ENCODE assay signal across 16 cellular contexts in genomic region chr16:69349508-69349907, GRCh38. TPM values are rescaled to one million over a fixed set of nuclear protein-coding genes. Genes with fewer than 3 reads are reported as not detected.
A peak's percentile ranks its signal among the peaks of the same experiment; 100 is the strongest.
DNase-seq lines count a peak whose midpoint lies in the region; TF ChIP-seq lines count a peak whose summit lies in the region.
"Had no signal": no experiment of that assay in that cellular context is flagged by ENCODE, and none has a peak within 500 bp of the region (broad histone marks: within the 10 kb centered on the region; RNA-seq: fewer than 3 reads in every experiment).

No MANE protein-coding gene starts in this region.

- H3K36me3 ChIP-seq in prostate gland, result no peaks in the 10 kb centered on the region

- no peak overlapping the region for H3K4me3 Mint-ChIP-seq in nephron progenitor cell
- H3K4me3 Mint-ChIP-seq: CD8-positive, alpha-beta memory T cell had no signal

- no peaks in the 10 kb centered on the region for H3K27me3 ChIP-seq in prostate gland (replicated peaks; ENCODE audit: insufficient read depth)

- H3K36me3 Mint-ChIP-seq in nephron progenitor cell (ENCODE audit: low read depth), result peaks cover 26% of the 10 kb centered on the region

- TF ChIP-seq POLR2A in prostate gland (IDR thresholded peaks at IDR 0.05), result no peak

- WGBS in prostate gland, result 89% methylated on average over 9 of the region's 9 CpGs

- peak overlapping the region; percentile 72 for H3K27ac Mint-ChIP-seq in nephron progenitor cell

- no peaks in the 10 kb centered on the region for H3K9me3 Mint-ChIP-seq in nephron progenitor cell
- H3K9me3 Mint-ChIP-seq: CD8-positive, alpha-beta memory T cell had no signal

- TF ChIP-seq RAD21 in Ishikawa (IDR thresholded peaks at IDR 0.05; ENCODE audit: low read depth), result no peak

- H3K4me3 ChIP-seq in prostate gland, result no peak overlapping the region

- TF ChIP-seq CTCF in VCaP (conservative IDR thresholded peaks at IDR 0.05) (no peak), nephron progenitor cell (IDR thresholded peaks at IDR 0.05) (no peak), prostate gland (IDR thresholded peaks at IDR 0.05) (no peak)

- H3K4me1 ChIP-seq in prostate gland (replicated peaks), result no peaks in the 10 kb centered on the region

- no peaks in the 10 kb centered on the region for H3K4me1 Mint-ChIP-seq in nephron progenitor cell

- intact Hi-C loops in posterior vena cava (cut with DNase I), result no loop called here
- intact Hi-C loops in prostate gland (cut with DNase I), result no loop called here

- H3K27ac ChIP-seq in VCaP (peak overlapping the region; percentile 74), prostate gland (no peak overlapping the region)
- H3K27ac ChIP-seq: HL-60 had no signal

- DNase-seq in nephron progenitor cell (no peak), posterior vena cava (ENCODE audit: low spot score) (peak; percentile 40), HuH-7 (ENCODE audit: low spot score) (no peak), SHP77 (lab: John Stamatoyannopoulos, UW) (no peak), NCI-H510A treated with DMSO at 0.1 percent for 48 hours (lab: John Stamatoyannopoulos, UW) (no peak), prostate gland (ENCODE audit: low spot score) (no peak)
- DNase-seq: Caco-2; CD8-positive, alpha-beta memory T cell; DND-41; GDM1; HCEC 1CT; IMR-90 had no signal

- no peaks in the 10 kb centered on the region for H3K9me3 ChIP-seq in prostate gland
- H3K9me3 ChIP-seq: Caco-2 had no signal

- TF ChIP-seq EP300 in Ishikawa (IDR thresholded peaks at IDR 0.05; ENCODE audit: borderline replicate concordance), result no peak

- H3K27me3 Mint-ChIP-seq in nephron progenitor cell (ENCODE audit: low read depth, poor library complexity), result peaks cover 6% of the 10 kb centered on the region
- H3K27me3 Mint-ChIP-seq: CD8-positive, alpha-beta memory T cell had no signal

TF ChIP-seq in Ishikawa, 13 proteins besides CTCF, POLR2A, EP300 and RAD21:
- no peak for TF ChIP-seq YY1 (IDR thresholded peaks at IDR 0.05; ENCODE audit: low read depth)
- peak; percentile 28; the same call in 1 of the 2 replicates for TF ChIP-seq USF1 (IDR thresholded peaks at IDR 0.05)

RNA-seq across cellular contexts. Expression of gene TMED6, which starts 2.1 kb away (rescaled TPM):
- total RNA-seq in posterior vena cava, result under 1 TPM; 0.51 to 0.57 TPM
- 1 to 10 TPM in 1 of 2 donors, not detected in 1; 1.1 TPM for total RNA-seq in prostate gland
- total RNA-seq: H4, IMR-90 had no signal

RNA-seq across cellular contexts. Expression of gene NIP7, which starts 9.9 kb away (rescaled TPM):
- 10 to 100 TPM; 14.3 to 15.9 TPM for total RNA-seq in posterior vena cava
- 10 to 100 TPM; 11.2 to 19.4 TPM for total RNA-seq in prostate gland

RNA-seq across cellular contexts. Expression of gene COG8, which starts 10.1 kb away (rescaled TPM):
- total RNA-seq in posterior vena cava, result 10 to 100 TPM; 21.9 to 22.4 TPM
- total RNA-seq in prostate gland, result 10 to 100 TPM; 55.6 to 85.2 TPM

RNA-seq across cellular contexts. Expression of gene PDF, which starts 19.1 kb away (rescaled TPM):
- total RNA-seq in posterior vena cava (1 to 10 TPM; 6.6 to 6.9 TPM), prostate gland (10 to 100 TPM; 40.7 to 42.9 TPM)

RNA-seq across cellular contexts. Expression of gene TERF2, which starts 36.3 kb away (rescaled TPM):
- total RNA-seq in posterior vena cava (10 to 100 TPM; 24.4 to 33.0 TPM), prostate gland (10 to 100 TPM; 21.9 to 33.1 TPM)
